ENCODE assay signal across 8 cellular contexts in genomic region chr14:102235275-102235897, GRCh38.
DNase-seq lines count a peak whose midpoint lies in the region; ATAC-seq and TF ChIP-seq lines count a peak whose summit lies in the region.

No MANE protein-coding gene starts in this region.

- no peak overlapping the region for H3K27ac ChIP-seq in endodermal cell (ENCODE audit: low read depth, low read length)

- no peak overlapping the region for H3K9ac ChIP-seq in endodermal cell (ENCODE audit: extremely low read depth, low read length, poor library complexity, severe bottlenecking)

- no peaks in the 10 kb centered on the region for H3K27me3 ChIP-seq in endodermal cell (ENCODE audit: control insufficient read depth, insufficient read depth, low read length, poor library complexity, severe bottlenecking)

- ATAC-seq in HG03159 (IDR thresholded peaks at IDR 0.05; ENCODE audit: unreplicated experiment) = peak; percentile 73
- ATAC-seq in mucosa of descending colon = peak; percentile 97

- peaks cover 10% of the 10 kb centered on the region for H3K36me3 ChIP-seq in endodermal cell (ENCODE audit: control insufficient read depth, insufficient read depth, low read length)
- no peaks in the 10 kb centered on the region for H3K36me3 ChIP-seq in mucosa of descending colon (ENCODE audit: low read depth)

- H3K4me3 ChIP-seq in endodermal cell (ENCODE audit: low read length) = no peak overlapping the region
- no peak overlapping the region for H3K4me3 ChIP-seq in mucosa of descending colon

- H3K36me3 Mint-ChIP-seq in endodermal cell (ENCODE audit: low read depth) = peaks cover 23% of the 10 kb centered on the region

- intact Hi-C loops in mucosa of descending colon (cut with DNase I, micrococcal nuclease) = loop anchor here (5.0 to 10.0 kb wide), 2 partner anchors 79 to 82 kb away; partner anchors contain the start of gene ZNF839 (in 2 of the 2)

- H3K4me1 ChIP-seq in endodermal cell (ENCODE audit: control insufficient read depth, insufficient read depth, low read length) = peaks cover 8% of the 10 kb centered on the region
- no peaks in the 10 kb centered on the region for H3K4me1 ChIP-seq in mucosa of descending colon (ENCODE audit: low read depth)

- no peaks in the 10 kb centered on the region for H3K27me3 Mint-ChIP-seq in endodermal cell (ENCODE audit: insufficient read depth)

- H3K9me3 Mint-ChIP-seq in endodermal cell = no peaks in the 10 kb centered on the region

- no peak overlapping the region for H3K27ac Mint-ChIP-seq in endodermal cell

- no peak overlapping the region for H3K4me3 Mint-ChIP-seq in endodermal cell

- peaks cover 1% of the 10 kb centered on the region for H3K4me1 Mint-ChIP-seq in endodermal cell

- DNase-seq in GDM1 (lab: John Stamatoyannopoulos, UW) (peak; percentile 48), NCI-H748 (lab: John Stamatoyannopoulos, UW; ENCODE audit: unreplicated experiment) (peak; percentile 78), endodermal cell (peak; percentile 95), mucosa of descending colon (peak; percentile 73 to 91 (median 87)), OCI-M2 (lab: John Stamatoyannopoulos, UW; ENCODE audit: unreplicated experiment) (no peak)
- DNase-seq in activated CD8-positive, alpha-beta memory T cell treated with anti-CD3 and anti-CD28 coated beads for 24 hours = peak; percentile 88
- DNase-seq in stimulated activated CD8-positive, alpha-beta memory T cell treated with anti-CD3 and anti-CD28 coated beads, Interleukin-15, amount 100 ng/mL, for 48 hours (ENCODE audit: low read depth in 2 of 2) = peak; percentile 62 to 67

- TF ChIP-seq CTCF in endodermal cell (conservative IDR thresholded peaks at IDR 0.05) (peak; percentile 93), mucosa of descending colon (IDR thresholded peaks at IDR 0.05) (peak; percentile 60)

- 49 to 54% methylated on average over 17 to 19 of the region's 19 CpGs for WGBS in endodermal cell (ENCODE audit: insufficient coverage in 1 of 2, insufficient read length in 1 of 2), 2 experiments

- H3K9me3 ChIP-seq in endodermal cell (ENCODE audit: control insufficient read depth, low read length) (peaks cover 3% of the 10 kb centered on the region), mucosa of descending colon (no peaks in the 10 kb centered on the region)
